Comparison of ENCODE assay signal across 8 cellular contexts in genomic region chr2:65430515-65431416, GRCh38. TPM values are rescaled to one million over a fixed set of nuclear protein-coding genes. Genes with fewer than 3 reads are reported as not detected.
DNase-seq lines count a peak whose midpoint lies in the region; ATAC-seq and TF ChIP-seq lines count a peak whose summit lies in the region.

No MANE protein-coding gene starts in this region.

- peaks cover 58% of the 10 kb centered on the region for H3K79me2 ChIP-seq in SU-DHL-6 (ENCODE audit: insufficient read depth, low read length)
- H3K79me2 ChIP-seq in hepatocyte = peaks cover 58% of the 10 kb centered on the region

- peaks cover 23% of the 10 kb centered on the region for H3F3A ChIP-seq in SU-DHL-6 (ENCODE audit: insufficient read depth)

- DNase-seq in ELR (ENCODE audit: low read depth) (peak; percentile 79), NCI-H1105 (lab: John Stamatoyannopoulos, UW) (peak; percentile 68), amniotic epithelial cell (ENCODE audit: low read depth) (peak; percentile 31), hepatocyte (ENCODE audit: low spot score) (peak; percentile 80), putamen (ENCODE audit: low spot score) (peak; percentile 78), HPDE6-E6E7 (ENCODE audit: extremely low spot score) (no peak)

- peak; percentile 17 for ATAC-seq in HG02571 (IDR thresholded peaks at IDR 0.05; ENCODE audit: unreplicated experiment)

- WGBS in hepatocyte (ENCODE audit: low lambda C conversion rate, missing lambda C conversion rate) = under 1% methylated on average over 55 of the region's 95 CpGs

- H3K4me3 ChIP-seq in SU-DHL-6 (ENCODE audit: insufficient read depth, low read length, poor library complexity, severe bottlenecking) (peak overlapping the region; percentile 92), hepatocyte (peak overlapping the region; percentile 58)

- H3K9me2 ChIP-seq in SU-DHL-6 (replicated peaks; ENCODE audit: insufficient read depth, low read length) (no peaks in the 10 kb centered on the region), hepatocyte (replicated peaks; ENCODE audit: insufficient read depth) (no peaks in the 10 kb centered on the region)

- no peak for TF ChIP-seq CTCF in SU-DHL-6 (IDR thresholded peaks at IDR 0.05; ENCODE audit: insufficient read depth, low read length, poor library complexity, severe bottlenecking)
- no peak for TF ChIP-seq CTCF in hepatocyte (IDR thresholded peaks at IDR 0.05; ENCODE audit: poor library complexity)

- no peak overlapping the region for H2AFZ ChIP-seq in SU-DHL-6 (ENCODE audit: low read depth, low read length, severe bottlenecking)
- peak overlapping the region; percentile 78 for H2AFZ ChIP-seq in hepatocyte

- H3K9ac ChIP-seq in SU-DHL-6 (ENCODE audit: low read length) = peak overlapping the region; percentile 83

- H3K4me2 ChIP-seq in SU-DHL-6 (ENCODE audit: low read depth, low read length, poor library complexity, severe bottlenecking) = peak overlapping the region; percentile 59
- peak overlapping the region; percentile 83 for H3K4me2 ChIP-seq in hepatocyte

- H4K20me1 ChIP-seq in SU-DHL-6 (ENCODE audit: low read depth, low read length) (peaks cover 33% of the 10 kb centered on the region), hepatocyte (ENCODE audit: insufficient read depth, poor library complexity, severe bottlenecking) (peaks cover 24% of the 10 kb centered on the region)

- H3K9me3 ChIP-seq in SU-DHL-6 (ENCODE audit: insufficient read depth, low read length) (no peaks in the 10 kb centered on the region), hepatocyte (ENCODE audit: low read depth) (no peaks in the 10 kb centered on the region)

- H3K27me3 ChIP-seq in SU-DHL-6 (ENCODE audit: low read length) = no peaks in the 10 kb centered on the region
- H3K27me3 ChIP-seq in hepatocyte = no peaks in the 10 kb centered on the region

- H3K4me1 ChIP-seq in hepatocyte (ENCODE audit: insufficient read depth) = no peaks in the 10 kb centered on the region

- H3K27ac ChIP-seq in SU-DHL-6 (ENCODE audit: low read depth, low read length) (peak overlapping the region; percentile 84), hepatocyte (peak overlapping the region; percentile 97)

- peaks cover 9% of the 10 kb centered on the region; the same call in 1 of the 2 replicates for H3K36me3 ChIP-seq in SU-DHL-6 (ENCODE audit: low read length)
- no peaks in the 10 kb centered on the region for H3K36me3 ChIP-seq in hepatocyte (replicated peaks; ENCODE audit: insufficient read depth, low read depth)

RNA-seq across cellular contexts. Expression of gene SPRED2, which starts 1.6 kb away (rescaled TPM):
- total RNA-seq in hepatocyte = 11.8 and 14.1 TPM in 2 replicates
- 12.7 and 17.7 TPM in 2 replicates for polyA plus RNA-seq in hepatocyte
